ENCODE assay signal across 8 cellular contexts in genomic region chr6:43060034-43060754, GRCh38. TPM values are rescaled to one million over a fixed set of nuclear protein-coding genes. Genes with fewer than 3 reads are reported as not detected.
A peak's percentile ranks its signal among the peaks of the same experiment; 100 is the strongest.
DNase-seq lines count a peak whose midpoint lies in the region; ATAC-seq and TF ChIP-seq lines count a peak whose summit lies in the region.

No MANE protein-coding gene starts in this region.

- in situ Hi-C loops in astrocyte of the spinal cord (cut with HindIII; ENCODE audit: low sequenced_read_pairs), result no loop called here

- peak overlapping the region; percentile 86 to 96 (median 94) for H3K9ac ChIP-seq in subcutaneous abdominal adipose tissue (ENCODE audit: low read length in 5 of 5)

- POLR2A ChIA-PET in CD4-positive, alpha-beta memory T cell (lab: Charles Lee; ENCODE audit: partially characterized antibody), result interaction anchor here (1.4 to 3.1 kb wide), 11 partner anchors 10 to 180 kb away, joined by 4 to 32 read pairs (median 8); partner anchors contain the start of genes CNPY3, KLHDC3, MEA1 and PEX6

- intact Hi-C loops in CD4-positive, alpha-beta memory T cell (cut with micrococcal nuclease), result no loop called here

- CTCF ChIA-PET in CD4-positive, alpha-beta memory T cell (lab: Charles Lee; ENCODE audit: partially characterized antibody), result interaction anchor here (0.7 to 1.3 kb wide), 3 partner anchors 79 to 99 kb away, joined by 3 to 4 read pairs (median 3); partner anchors contain the start of gene GNMT

- peaks cover 27 to 50% (median 34%) of the 10 kb centered on the region in 4 donors for H3K4me1 Mint-ChIP-seq in CD4-positive, alpha-beta memory T cell

- H3K36me3 ChIP-seq in CD4-positive, alpha-beta memory T cell (ENCODE audit: insufficient read depth, low read length), result peaks cover 13% of the 10 kb centered on the region
- peaks cover 0 to 29% (median 23%) of the 10 kb centered on the region in 5 donors for H3K36me3 ChIP-seq in subcutaneous abdominal adipose tissue (ENCODE audit: control insufficient read depth in 5 of 5, insufficient read depth in 5 of 5, low read length in 5 of 5)

- peak overlapping the region; percentile 84 to 87 for H3K4me3 ChIP-seq in CD4-positive, alpha-beta memory T cell (ENCODE audit: low read length in 2 of 2)
- H3K4me3 ChIP-seq in Jurkat, Clone E6-1 (ENCODE audit: low read length), result peak overlapping the region; percentile 96
- H3K4me3 ChIP-seq in astrocyte of the spinal cord (ENCODE audit: low read depth, low read length) (peak overlapping the region; percentile 82), subcutaneous abdominal adipose tissue (ENCODE audit: low read depth in 1 of 5, low read length in 5 of 5) (peak overlapping the region; percentile 81 to 95 (median 91))

- H3K4me3 Mint-ChIP-seq in CD4-positive, alpha-beta memory T cell, result peak overlapping the region; percentile 94 to 99 (median 97)

- peaks cover 32 to 48% of the 10 kb centered on the region in 2 donors for H3K36me3 Mint-ChIP-seq in CD4-positive, alpha-beta memory T cell

- H3K27me3 ChIP-seq in CD4-positive, alpha-beta memory T cell (ENCODE audit: insufficient read depth, low read length), result no peaks in the 10 kb centered on the region
- no peaks in the 10 kb centered on the region for H3K27me3 ChIP-seq in subcutaneous abdominal adipose tissue (ENCODE audit: control insufficient read depth in 5 of 5, insufficient read depth in 4 of 5, low read length in 5 of 5)

- H3K4me1 ChIP-seq in CD4-positive, alpha-beta memory T cell (ENCODE audit: insufficient read depth, low read length), result peaks cover 22% of the 10 kb centered on the region
- H3K4me1 ChIP-seq in subcutaneous abdominal adipose tissue (ENCODE audit: control insufficient read depth in 5 of 5, insufficient read depth in 5 of 5, low read length in 5 of 5), result peaks cover 5 to 29% (median 26%) of the 10 kb centered on the region in 5 donors

- no peak for ATAC-seq in HG02571 (IDR thresholded peaks at IDR 0.05; ENCODE audit: unreplicated experiment)

- H3K27me3 Mint-ChIP-seq in CD4-positive, alpha-beta memory T cell, result no peaks in the 10 kb centered on the region

- peak overlapping the region; percentile 97 to 100 (median 99) for H3K27ac Mint-ChIP-seq in CD4-positive, alpha-beta memory T cell

- H3K9me3 Mint-ChIP-seq in CD4-positive, alpha-beta memory T cell, result no peaks in the 10 kb centered on the region

- no peak for TF ChIP-seq CTCF in astrocyte of the spinal cord (IDR thresholded peaks at IDR 0.05; ENCODE audit: low read depth, low read length)

- peak overlapping the region; percentile 91 for H3K27ac ChIP-seq in CD4-positive, alpha-beta memory T cell (ENCODE audit: low read depth, low read length)
- peak overlapping the region; percentile 84 for H3K27ac ChIP-seq in subcutaneous abdominal adipose tissue (ENCODE audit: low read depth, low read length)

- H3K9me3 ChIP-seq in CD4-positive, alpha-beta memory T cell (ENCODE audit: control insufficient read depth in 1 of 2, low read length in 2 of 2), result no peaks in the 10 kb centered on the region
- H3K9me3 ChIP-seq in subcutaneous abdominal adipose tissue (ENCODE audit: control insufficient read depth in 5 of 5, low read length in 5 of 5), result no peaks in the 10 kb centered on the region

- peak in 1 of 5 donors; percentile 41 for DNase-seq in CD4-positive, alpha-beta memory T cell
- no peak for DNase-seq in Jurkat, Clone E6-1 (ENCODE audit: low read depth, low spot score)
- DNase-seq in astrocyte of the spinal cord (ENCODE audit: low read depth, low spot score) (no peak), iris pigment epithelial cell (ENCODE audit: low read depth) (peak; percentile 17), NCI-H2171 (lab: John Stamatoyannopoulos, UW) (no peak), NCI-H226 (no peak)

RNA-seq across cellular contexts. Expression of gene KLC4, which starts 0.8 kb away (rescaled TPM):
- 10 to 100 TPM; 51.6 to 57.0 TPM for total RNA-seq in CD4-positive, alpha-beta memory T cell
- 10 to 100 TPM in 1 of 2 donors, 1 to 10 TPM in 1; 9.7 to 11.5 TPM for polyA plus RNA-seq in CD4-positive, alpha-beta memory T cell
- 26.2 TPM for polyA plus RNA-seq in Jurkat, Clone E6-1 (2012; ENCODE audit: insufficient read depth, insufficient read length)

RNA-seq across cellular contexts. Expression of gene MRPL2, which starts 1.0 kb away (rescaled TPM):
- total RNA-seq in CD4-positive, alpha-beta memory T cell, result 10 to 100 TPM; 55.3 to 56.5 TPM
- 10 to 100 TPM; 37.9 to 51.6 TPM for polyA plus RNA-seq in CD4-positive, alpha-beta memory T cell
- polyA plus RNA-seq in Jurkat, Clone E6-1 (2012; ENCODE audit: insufficient read depth, insufficient read length), result 211 TPM

RNA-seq across cellular contexts. Expression of gene CUL7, which starts 6.5 kb away (rescaled TPM):
- 10 to 100 TPM; 13.7 to 13.9 TPM for total RNA-seq in CD4-positive, alpha-beta memory T cell
- 1 to 10 TPM; 2.1 to 3.8 TPM for polyA plus RNA-seq in CD4-positive, alpha-beta memory T cell
- polyA plus RNA-seq in Jurkat, Clone E6-1 (2012; ENCODE audit: insufficient read depth, insufficient read length), result 21.5 TPM

RNA-seq across cellular contexts. Expression of gene PTK7, which starts 15.9 kb away (rescaled TPM):
- total RNA-seq in CD4-positive, alpha-beta memory T cell, result under 1 TPM; 0.26 to 0.42 TPM
- under 1 TPM in 1 of 2 donors, not detected in 1; 0.08 TPM for polyA plus RNA-seq in CD4-positive, alpha-beta memory T cell
- 42.2 TPM for polyA plus RNA-seq in Jurkat, Clone E6-1 (2012; ENCODE audit: insufficient read depth, insufficient read length)

RNA-seq across cellular contexts. Expression of gene RRP36, which starts 38.8 kb away (rescaled TPM):
- 10 to 100 TPM; 56.5 to 58.7 TPM for total RNA-seq in CD4-positive, alpha-beta memory T cell
- 10 to 100 TPM; 65.5 to 77.0 TPM for polyA plus RNA-seq in CD4-positive, alpha-beta memory T cell
- 79.8 TPM for polyA plus RNA-seq in Jurkat, Clone E6-1 (2012; ENCODE audit: insufficient read depth, insufficient read length)
